Comparison of ENCODE assay signal across 15 cellular contexts in the genomic region with DNA sequence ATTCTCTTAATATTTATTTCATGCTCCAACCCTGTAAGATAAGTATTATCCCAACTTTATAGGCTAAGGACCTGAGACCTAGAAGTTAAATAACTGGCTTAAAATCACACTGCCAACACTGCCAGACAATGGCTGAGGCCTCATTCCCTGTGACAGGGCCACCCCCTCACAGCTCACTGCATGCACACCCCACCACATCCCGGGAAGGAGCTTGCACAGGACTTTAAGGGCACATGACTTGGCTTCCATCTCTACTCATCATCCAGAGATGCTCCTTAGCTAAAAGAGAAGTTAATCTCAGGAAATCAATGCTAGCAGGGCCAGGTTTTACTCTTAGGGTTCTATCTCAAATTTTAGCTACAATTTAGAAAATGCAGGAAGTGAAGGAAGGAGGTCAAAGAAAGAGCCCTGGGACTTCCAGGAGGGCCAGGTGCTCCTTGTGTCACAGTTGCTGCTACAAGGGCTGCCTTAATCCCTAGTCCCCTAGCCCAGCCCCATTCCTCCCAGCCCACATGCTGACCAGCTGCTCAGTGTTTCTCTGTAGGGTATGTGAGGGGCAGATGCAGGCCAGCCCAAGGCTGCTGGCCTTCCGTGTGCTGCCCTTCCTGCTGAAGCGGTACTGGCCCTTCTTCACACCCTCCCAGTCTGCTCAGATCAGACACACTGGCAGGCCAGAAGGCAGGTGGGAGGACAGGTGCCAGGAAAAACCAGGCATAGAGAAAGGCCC. TPM values are rescaled to one million over a fixed set of nuclear protein-coding genes. Genes with fewer than 3 reads are reported as not detected.
DNase-seq lines count a peak whose midpoint lies in the region; ATAC-seq and TF ChIP-seq lines count a peak whose summit lies in the region.
"Had no signal": no experiment of that assay in that cellular context is flagged by ENCODE, and none has a peak within 500 bp of the region (broad histone marks: within the 10 kb centered on the region; RNA-seq: fewer than 3 reads in every experiment).

No MANE protein-coding gene starts in this region.

- H3K4me1 Mint-ChIP-seq in immature natural killer cell, result no peaks in the 10 kb centered on the region
- H3K4me1 Mint-ChIP-seq: activated T-helper 17 cell treated with anti-CD3 and anti-CD28 coated beads, Interleukin-2, amount 50 U/mL, for 72 hours had no signal

- intact Hi-C loops in left ventricle myocardium superior (cut with micrococcal nuclease), result no loop called here

- peaks cover 0 to 2% (median 0%) of the 10 kb centered on the region in 3 donors for H3K27me3 Mint-ChIP-seq in immature natural killer cell (ENCODE audit: low read depth in 3 of 3)

- H3K27me3 ChIP-seq in WERI-Rb-1 (ENCODE audit: insufficient read depth, low read depth, severe bottlenecking), result no peaks in the 10 kb centered on the region
- H3K27me3 ChIP-seq in skeletal muscle tissue (ENCODE audit: control insufficient read depth in 3 of 3, insufficient read depth in 3 of 3, low read length in 3 of 3), result no peaks in the 10 kb centered on the region
- H3K27me3 ChIP-seq in effector memory CD4-positive, alpha-beta T cell (replicated peaks; ENCODE audit: control insufficient read depth, insufficient read depth, low read length, poor library complexity, severe bottlenecking), result peaks cover 5% of the 10 kb centered on the region
- H3K27me3 ChIP-seq: foreskin keratinocyte had no signal

- no peak overlapping the region for H3K27ac ChIP-seq in WERI-Rb-1
- H3K27ac ChIP-seq in skeletal muscle tissue (ENCODE audit: low read depth, low read length), result peak overlapping the region; percentile 15
- H3K27ac ChIP-seq in effector memory CD4-positive, alpha-beta T cell (ENCODE audit: insufficient read depth, low read length, poor library complexity, severe bottlenecking), result no peak overlapping the region
- H3K27ac ChIP-seq: foreskin keratinocyte, KMS-11 had no signal

- no peak overlapping the region for H3K9ac ChIP-seq in skeletal muscle tissue (ENCODE audit: low read depth in 1 of 3, low read length in 3 of 3)
- H3K9ac ChIP-seq: KMS-11 had no signal

- H3K36me3 ChIP-seq in WERI-Rb-1 (no peaks in the 10 kb centered on the region), skeletal muscle tissue (ENCODE audit: control insufficient read depth in 3 of 3, insufficient read depth in 3 of 3, low read length in 3 of 3) (no peaks in the 10 kb centered on the region)
- no peaks in the 10 kb centered on the region for H3K36me3 ChIP-seq in effector memory CD4-positive, alpha-beta T cell (ENCODE audit: control insufficient read depth, insufficient read depth, low read length)

- no peak overlapping the region for H3K4me3 Mint-ChIP-seq in immature natural killer cell
- H3K4me3 Mint-ChIP-seq: activated T-helper 17 cell treated with anti-CD3 and anti-CD28 coated beads, Interleukin-2, amount 50 U/mL, for 72 hours had no signal

- H3K36me3 Mint-ChIP-seq in immature natural killer cell, result no peaks in the 10 kb centered on the region

- peaks cover 9 to 24% (median 14%) of the 10 kb centered on the region in 3 donors for H3K4me1 ChIP-seq in skeletal muscle tissue (ENCODE audit: control insufficient read depth in 3 of 3, insufficient read depth in 3 of 3, low read length in 3 of 3)
- H3K4me1 ChIP-seq in effector memory CD4-positive, alpha-beta T cell (ENCODE audit: control insufficient read depth, insufficient read depth, low read length, poor library complexity, severe bottlenecking), result no peaks in the 10 kb centered on the region

- no peak overlapping the region for H3K4me3 ChIP-seq in WERI-Rb-1 (ENCODE audit: low read depth, low read length)
- no peak overlapping the region for H3K4me3 ChIP-seq in skeletal muscle tissue (ENCODE audit: low read length in 3 of 3)
- no peak overlapping the region for H3K4me3 ChIP-seq in effector memory CD4-positive, alpha-beta T cell (ENCODE audit: insufficient read depth, low read depth, low read length, poor library complexity, severe bottlenecking)
- H3K4me3 ChIP-seq: skin epidermis had no signal

- no peak overlapping the region for H3K27ac Mint-ChIP-seq in immature natural killer cell
- H3K27ac Mint-ChIP-seq: activated T-helper 17 cell treated with anti-CD3 and anti-CD28 coated beads, Interleukin-2, amount 50 U/mL, for 72 hours had no signal

- H3K9me3 Mint-ChIP-seq in immature natural killer cell, result no peaks in the 10 kb centered on the region
- H3K9me3 Mint-ChIP-seq: activated T-helper 17 cell treated with anti-CD3 and anti-CD28 coated beads, Interleukin-2, amount 50 U/mL, for 72 hours had no signal

- DNase-seq in NCI-H82 (lab: John Stamatoyannopoulos, UW) (peak; percentile 65), NCI-H82 treated with DMSO at 0.1 percent for 48 hours (lab: John Stamatoyannopoulos, UW; ENCODE audit: unreplicated experiment) (no peak), WERI-Rb-1 (peak; percentile 66), left ventricle myocardium superior (no peak), NCI-H146 treated with DMSO at 0.1 percent for 48 hours (lab: John Stamatoyannopoulos, UW; ENCODE audit: unreplicated experiment) (no peak), immature natural killer cell (no peak)
- no peak for DNase-seq in effector memory CD4-positive, alpha-beta T cell
- DNase-seq: activated CD4-positive, CD25-positive, alpha-beta regulatory T cell treated with anti-CD3 and anti-CD28 coated beads, Interleukin-2, amount 50 U/mL, for 72 hours; cerebellar nuclear complex; NCI-H2227 treated with DMSO at 0.1 percent for 48 hours had no signal

- peak; percentile 26 for ATAC-seq in left ventricle myocardium superior
- ATAC-seq: activated T-helper 17 cell treated with anti-CD3 and anti-CD28 coated beads, Interleukin-2, amount 50 U/mL, for 72 hours had no signal

- TF ChIP-seq CTCF in WERI-Rb-1 (IDR thresholded peaks at IDR 0.05; ENCODE audit: low read depth, low read length), result no peak

- H3K9me3 ChIP-seq in WERI-Rb-1 (ENCODE audit: severe bottlenecking) (no peaks in the 10 kb centered on the region), skeletal muscle tissue (ENCODE audit: control insufficient read depth in 3 of 3, low read length in 3 of 3) (no peaks in the 10 kb centered on the region)
- no peaks in the 10 kb centered on the region for H3K9me3 ChIP-seq in effector memory CD4-positive, alpha-beta T cell (ENCODE audit: control insufficient read depth, low read length)

RNA-seq across cellular contexts. Expression of gene WWTR1, which starts 53.5 kb away (rescaled TPM):
- total RNA-seq in left ventricle myocardium superior, result 40.0 TPM
- 34.4 TPM for total RNA-seq in skeletal muscle tissue
- not detected for polyA plus RNA-seq in immature natural killer cell

Comparison
In these comparisons a context has a peak if more than half of its experiments do, and no peak if none do; other contexts are left out.
1. DNase-seq: peak in NCI-H82 (single experiment) and WERI-Rb-1 (single experiment); none in NCI-H82 treated with DMSO at 0.1 percent for 48 hours (single experiment), left ventricle myocardium superior (single experiment), NCI-H146 treated with DMSO at 0.1 percent for 48 hours (single experiment), effector memory CD4-positive, alpha-beta T cell (0 of 3) and immature natural killer cell (0 of 3).